13 cellular contexts compared by ENCODE assay signal in the genomic region with DNA sequence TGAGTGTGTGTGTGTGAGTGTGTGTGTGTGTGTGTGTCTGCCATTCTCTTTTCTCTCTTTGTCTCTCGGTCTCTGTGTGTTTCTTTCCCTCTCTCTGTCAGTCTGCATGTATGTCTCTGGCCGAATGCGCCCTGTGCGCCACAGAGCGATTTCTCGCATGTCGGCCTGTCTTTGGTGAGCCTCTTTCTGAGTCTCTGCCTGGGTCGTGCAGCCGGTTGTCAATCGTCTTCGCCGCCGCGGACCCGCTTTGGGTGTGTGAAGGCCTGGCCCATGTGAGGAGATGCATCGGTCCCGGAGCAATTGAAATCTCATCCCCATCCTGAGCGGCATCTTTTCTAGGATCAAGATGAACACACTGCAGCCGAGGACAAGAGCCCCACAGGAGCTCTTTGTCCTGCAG.
"Had no signal": no experiment of that assay in that cellular context is flagged by ENCODE, and none has a peak within 500 bp of the region (broad histone marks: within the 10 kb centered on the region; RNA-seq: fewer than 3 reads in every experiment).

No MANE protein-coding gene starts in this region.

- H3K9me3 ChIP-seq: colonic mucosa, neutrophil, pancreas, right lobe of liver, thoracic aorta, upper lobe of right lung had no signal

- H3K4me3 Mint-ChIP-seq: brain; natural killer cell treated with Interleukin-12 subunit alpha and Interleukin-12 subunit beta and Interleukin-15 and Interleukin-18, amount 100 ng/mL, for 72 hours; WTC11 had no signal

- H3K4me1 Mint-ChIP-seq: brain, WTC11 had no signal

- H3K27ac Mint-ChIP-seq: brain; natural killer cell treated with Interleukin-12 subunit alpha and Interleukin-12 subunit beta and Interleukin-15 and Interleukin-18, amount 100 ng/mL, for 72 hours; stimulated activated naive B cell treated with anti-CD40 and anti-IgM and Interleukin-4, amounts not matched to agents 10 μg/mL and 1 μg/mL and 100 μg/mL, for 72 hours; WTC11 had no signal

- DNase-seq: activated gamma-delta T cell; colonic mucosa; stimulated activated CD4-positive, alpha-beta T cell treated with anti-CD3 and anti-CD28 coated beads, Interleukin-4, amount 100 ng/mL, for 24 hours; stimulated activated naive B cell treated with anti-CD40 and anti-IgM and Interleukin-4, amounts not matched to agents 10 μg/mL and 1 μg/mL and 100 μg/mL, for 72 hours; SW 1271; upper lobe of right lung had no signal

- H3K36me3 Mint-ChIP-seq: brain had no signal

- ATAC-seq: natural killer cell treated with Interleukin-12 subunit alpha and Interleukin-12 subunit beta and Interleukin-15 and Interleukin-18, amount 100 ng/mL, for 72 hours; right lobe of liver; upper lobe of right lung; WTC11 had no signal

- H3K27me3 Mint-ChIP-seq: brain; natural killer cell treated with Interleukin-12 subunit alpha and Interleukin-12 subunit beta and Interleukin-15 and Interleukin-18, amount 100 ng/mL, for 72 hours; stimulated activated naive B cell treated with anti-CD40 and anti-IgM and Interleukin-4, amounts not matched to agents 10 μg/mL and 1 μg/mL and 100 μg/mL, for 72 hours had no signal
